ENCODE assay signal across 9 cellular contexts in the genomic region with DNA sequence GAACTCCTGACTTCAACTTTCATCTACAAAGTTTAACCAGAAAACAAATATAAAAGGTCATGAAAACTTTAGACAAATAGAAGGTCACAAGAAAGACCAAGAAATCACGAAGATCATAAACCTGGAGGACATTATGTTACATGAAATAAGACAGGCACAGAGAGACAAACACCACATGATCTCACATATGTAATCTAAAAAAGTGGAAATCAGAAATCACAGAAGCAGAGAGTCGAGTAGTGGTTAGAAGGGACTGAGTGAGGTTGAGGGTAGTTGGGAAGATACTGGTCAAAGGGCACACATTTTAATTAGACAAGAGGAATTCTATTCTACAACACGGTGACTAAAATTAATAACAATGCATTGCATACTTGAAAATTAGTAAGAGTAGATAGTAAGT. TPM values are rescaled to one million over a fixed set of nuclear protein-coding genes. Genes with fewer than 3 reads are reported as not detected.
DNase-seq lines count a peak whose midpoint lies in the region; ATAC-seq and TF ChIP-seq lines count a peak whose summit lies in the region.
"Had no signal": no experiment of that assay in that cellular context is flagged by ENCODE, and none has a peak within 500 bp of the region (broad histone marks: within the 10 kb centered on the region; RNA-seq: fewer than 3 reads in every experiment).

No MANE protein-coding gene starts in this region.

- no CpG with 5 or more reads among the region's 3 CpGs for WGBS in neuronal stem cell (ENCODE audit: extremely low coverage in 2 of 2, insufficient read length in 2 of 2, insufficient replicate concordance in 1 of 2), 2 donors

- H2AK5ac ChIP-seq in neuronal stem cell (ENCODE audit: low read depth, low read length): no peak overlapping the region

- H2BK5ac ChIP-seq in neuronal stem cell (ENCODE audit: low read length): no peak overlapping the region

- H2BK120ac ChIP-seq in neuronal stem cell (ENCODE audit: low read depth, low read length): no peak overlapping the region

- H3K36me3 Mint-ChIP-seq in chondrocyte (ENCODE audit: low read depth) (peaks cover 7% of the 10 kb centered on the region), nephron progenitor cell (ENCODE audit: low read depth) (peaks cover 42% of the 10 kb centered on the region)

- no peak overlapping the region for H3K4ac ChIP-seq in neuronal stem cell (ENCODE audit: low read length)

- H3K27me3 Mint-ChIP-seq in chondrocyte (ENCODE audit: low read depth): no peaks in the 10 kb centered on the region
- no peaks in the 10 kb centered on the region for H3K27me3 Mint-ChIP-seq in nephron progenitor cell (ENCODE audit: low read depth, poor library complexity)

- H4K91ac ChIP-seq in neuronal stem cell (ENCODE audit: low read depth, low read length, poor library complexity): no peak overlapping the region

- peak overlapping the region; percentile 36 for H3K4me3 Mint-ChIP-seq in chondrocyte (ENCODE audit: unreplicated experiment)
- H3K4me3 Mint-ChIP-seq in nephron progenitor cell: peak overlapping the region; percentile 84

- H3K23ac ChIP-seq in neuronal stem cell (ENCODE audit: low read depth, low read length, poor library complexity): no peak overlapping the region

- H3K79me1 ChIP-seq in neuronal stem cell (ENCODE audit: low read depth, low read length): no peaks in the 10 kb centered on the region

- no peak overlapping the region for H3K18ac ChIP-seq in neuronal stem cell (ENCODE audit: low read length)

- H3K14ac ChIP-seq in neuronal stem cell (ENCODE audit: low read length): no peak overlapping the region

- ATAC-seq in GM18861 (IDR thresholded peaks at IDR 0.05; ENCODE audit: unreplicated experiment): no peak
- no peak for ATAC-seq in GM21786 (IDR thresholded peaks at IDR 0.05; ENCODE audit: unreplicated experiment)

- no peak overlapping the region for H3K4me2 ChIP-seq in neuronal stem cell (ENCODE audit: insufficient read depth, low read length, poor library complexity, severe bottlenecking)

- H3K36me3 ChIP-seq in MG63 (peaks cover 23% of the 10 kb centered on the region), neuronal stem cell (replicated peaks in 1 of 2; ENCODE audit: control insufficient read depth in 2 of 2, insufficient read depth in 2 of 2, low read length in 2 of 2) (peaks cover 0 to 2% of the 10 kb centered on the region in 2 donors)

- no peak overlapping the region for H2BK12ac ChIP-seq in neuronal stem cell (ENCODE audit: low read length)

- H4K8ac ChIP-seq in neuronal stem cell (ENCODE audit: low read depth, low read length): no peak overlapping the region

- H3K4me1 ChIP-seq in neuronal stem cell (ENCODE audit: control insufficient read depth in 2 of 2, insufficient read depth in 1 of 2, low read depth in 1 of 2, low read length in 2 of 2): peaks cover 0 to 2% of the 10 kb centered on the region in 2 donors

- DNase-seq in MG63: no peak
- no peak for DNase-seq in chondrocyte (ENCODE audit: low spot score)
- no peak for DNase-seq in nephron progenitor cell
- DNase-seq in substantia nigra (lab: John Stamatoyannopoulos, UW): no peak
- DNase-seq in neuronal stem cell (ENCODE audit: low spot score): no peak
- DNase-seq: stimulated activated CD4-positive, alpha-beta T cell treated with anti-CD3 and anti-CD28 coated beads, Interleukin-12 subunit alpha, Interleukin-12 subunit beta, amount 100 ng/mL, for 4 hours had no signal

- no peaks in the 10 kb centered on the region for H3K27me3 ChIP-seq in MG63
- H3K27me3 ChIP-seq in neuronal stem cell (ENCODE audit: control insufficient read depth in 3 of 3, insufficient read depth in 3 of 3, low read depth in 1 of 3, low read length in 3 of 3): no peaks in the 10 kb centered on the region

- TF ChIP-seq CTCF in chondrocyte (IDR thresholded peaks at IDR 0.05): no peak
- TF ChIP-seq CTCF in nephron progenitor cell (IDR thresholded peaks at IDR 0.05): no peak

- H3K27ac ChIP-seq in substantia nigra (ENCODE audit: low read depth, low read length, poor library complexity, severe bottlenecking): no peak overlapping the region
- no peak overlapping the region for H3K27ac ChIP-seq in neuronal stem cell (replicated peaks; ENCODE audit: low read length)

- H3K4me1 Mint-ChIP-seq in chondrocyte (ENCODE audit: low read depth) (peaks cover 25% of the 10 kb centered on the region), nephron progenitor cell (peaks cover 43% of the 10 kb centered on the region)

- no peak overlapping the region for H3K9ac ChIP-seq in neuronal stem cell (ENCODE audit: low read depth, low read length, poor library complexity)

- peak overlapping the region; percentile 9 for H3K27ac Mint-ChIP-seq in chondrocyte (ENCODE audit: unreplicated experiment)
- peak overlapping the region; percentile 6 for H3K27ac Mint-ChIP-seq in nephron progenitor cell

- no peaks in the 10 kb centered on the region for H3K9me3 ChIP-seq in MG63
- no peaks in the 10 kb centered on the region for H3K9me3 ChIP-seq in neuronal stem cell (replicated peaks in 1 of 2; ENCODE audit: control insufficient read depth in 2 of 2, insufficient read depth in 1 of 2, low read depth in 1 of 2, low read length in 2 of 2)

- no peaks in the 10 kb centered on the region for H3K9me3 Mint-ChIP-seq in chondrocyte (ENCODE audit: low read depth)
- peaks cover 22% of the 10 kb centered on the region for H3K9me3 Mint-ChIP-seq in nephron progenitor cell

- H3K4me3 ChIP-seq in GM08714 (ENCODE audit: low read length) (peak overlapping the region; percentile 91; the same call in 1 of the 2 replicates), MG63 (peak overlapping the region; percentile 62), neuronal stem cell (ENCODE audit: low read length in 2 of 2) (no peak overlapping the region)

- no peak overlapping the region for H2AFZ ChIP-seq in neuronal stem cell (ENCODE audit: low read length)

- H2BK15ac ChIP-seq in neuronal stem cell (ENCODE audit: low read length): no peak overlapping the region

RNA-seq across cellular contexts. Expression of a gene that starts 1.4 kb away (rescaled TPM):
- total RNA-seq in MG63 (2014; rRNA removed; shearing (Covaris generic); ENCODE audit: low replicate concordance): 28.9 and 49.9 TPM in 2 replicates
- 9.2 to 15.0 TPM (median 10.7 TPM) in 3 replicates for total RNA-seq in chondrocyte
- polyA plus RNA-seq in neuronal stem cell (2013, experiment 1 of 2): 22.3 TPM
- polyA plus RNA-seq in neuronal stem cell (2013, experiment 2 of 2): 20.9 TPM

Comparison
In these comparisons a context has a peak if more than half of its experiments do, and no peak if none do; other contexts are left out.
1. H3K4me3 ChIP-seq: peak in GM08714 (single experiment) and MG63 (single experiment); none in neuronal stem cell (0 of 2).